ENCODE assay signal across 20 cellular contexts in the genomic region with DNA sequence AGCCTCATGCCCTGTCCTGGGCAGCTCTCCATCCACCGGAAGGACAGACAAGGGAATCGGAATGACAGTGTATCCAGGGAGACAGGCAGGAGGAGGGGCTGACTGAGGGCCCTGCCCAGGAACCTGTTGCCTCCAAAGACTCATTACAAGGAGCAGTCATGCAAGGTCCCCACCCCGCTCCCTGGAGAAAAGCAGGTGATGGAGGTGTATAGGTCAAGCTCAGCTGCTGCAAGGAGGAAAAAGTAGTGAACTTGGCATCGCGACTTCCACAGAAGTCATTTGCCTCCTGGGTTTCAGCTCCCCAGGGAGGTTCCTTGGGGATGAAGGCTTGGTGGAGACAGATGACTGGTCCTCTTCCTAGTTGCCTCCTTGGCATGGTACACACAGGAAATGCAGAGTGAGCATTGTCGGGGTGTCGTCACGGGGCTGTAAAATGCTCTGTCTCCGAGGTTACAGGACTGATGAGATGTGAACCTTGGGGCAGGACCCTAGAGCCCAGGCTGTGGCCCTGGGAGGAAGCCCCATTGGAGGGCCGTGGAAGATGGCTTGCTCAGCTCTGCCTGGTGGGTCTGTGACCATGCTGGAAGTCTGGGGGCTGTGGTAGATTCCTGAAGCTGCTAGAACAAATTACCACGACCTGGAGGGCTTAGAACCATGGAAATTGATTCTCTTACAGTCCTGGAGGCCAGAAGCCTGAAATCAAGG.
"Had no signal": no experiment of that assay in that cellular context is flagged by ENCODE, and none has a peak within 500 bp of the region (broad histone marks: within the 10 kb centered on the region; RNA-seq: fewer than 3 reads in every experiment).

No MANE protein-coding gene starts in this region.

- H3K9me3 ChIP-seq: adrenal gland, esophagus squamous epithelium, pancreas, tibial artery had no signal

- H3K27ac ChIP-seq: adrenal gland, esophagus squamous epithelium, heart right ventricle, pancreas, tibial artery had no signal

- H3K4me3 ChIP-seq: adrenal gland, esophagus squamous epithelium, heart right ventricle, pancreas, tibial artery had no signal

- DNase-seq: activated CD4-positive, alpha-beta T cell treated with anti-CD3 and anti-CD28 coated beads, Interleukin-2, amount 50 U/mL, for 1 hour; activated CD4-positive, CD25-positive, alpha-beta regulatory T cell; activated CD8-positive, alpha-beta memory T cell treated with anti-CD3 and anti-CD28 coated beads, Interleukin-2, amount 50 U/mL, for 4 hours; activated naive CD4-positive, alpha-beta T cell treated with anti-CD3 and anti-CD28 coated beads, Interleukin-2, amount 50 U/mL, for 16 hours; activated T-cell treated with anti-CD3 and anti-CD28 coated beads, Interleukin-2, amount 50 U/mL, for 4 hours; adrenal gland; cerebellar nuclear complex; effector CD4-positive, alpha-beta T cell; esophagus squamous epithelium; heart right ventricle; kidney glomerular epithelial cell; left ventricle myocardium superior; stimulated activated CD4-positive, alpha-beta T cell treated with anti-CD3 and anti-CD28 coated beads, Interleukin-12 subunit alpha, Interleukin-12 subunit beta, amount 100 ng/mL, for 4 hours; stimulated activated CD4-positive, alpha-beta T cell treated with anti-CD3 and anti-CD28 coated beads, Interleukin-1b, Interleukin-23, amount 100 ng/mL, for 48 hours; stimulated activated CD8-positive, alpha-beta memory T cell treated with anti-CD3 and anti-CD28 coated beads, Interleukin-4, amount 100 ng/mL, for 48 hours; stimulated activated naive CD4-positive, alpha-beta T cell treated with Interleukin-2 at 50 U/mL for 16 hours; T-helper 1 cell; T1000 had no signal

- ATAC-seq: activated T-cell treated with anti-CD3 and anti-CD28 coated beads, Interleukin-2, amount 50 U/mL, for 4 hours; heart right ventricle; left ventricle myocardium superior; pancreas had no signal

- H3K4me1 ChIP-seq: adrenal gland, esophagus squamous epithelium, heart right ventricle, pancreas, tibial artery had no signal

- H3K27me3 ChIP-seq: adrenal gland, pancreas had no signal

- H3K36me3 ChIP-seq: adrenal gland, esophagus squamous epithelium, heart right ventricle, pancreas, tibial artery had no signal

- H3K4me3 Mint-ChIP-seq: activated T-cell treated with anti-CD3 and anti-CD28 coated beads, Interleukin-2, amount 50 U/mL, for 4 hours had no signal
